Comparison of ENCODE assay signal across 5 cellular contexts in the genomic region with DNA sequence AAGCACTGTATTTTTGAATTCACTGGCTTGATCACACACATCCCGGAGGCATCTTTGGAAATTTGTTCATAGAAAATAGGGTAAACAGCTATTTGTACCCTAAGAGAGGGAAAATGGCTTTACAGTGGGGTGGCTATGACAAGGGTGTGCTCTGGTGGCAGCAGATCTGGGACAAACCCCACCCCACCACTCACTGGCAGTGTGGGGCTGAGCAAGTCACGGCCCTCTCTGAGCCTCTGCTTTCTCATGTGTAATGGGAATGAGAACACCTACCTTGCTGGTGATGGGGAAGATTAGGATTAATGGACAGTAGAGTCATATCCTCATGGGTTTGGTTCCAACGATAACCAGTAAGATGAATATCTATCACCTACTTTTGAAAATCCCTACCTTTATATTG.
"Had no signal": no experiment of that assay in that cellular context is flagged by ENCODE, and none has a peak within 500 bp of the region (broad histone marks: within the 10 kb centered on the region; RNA-seq: fewer than 3 reads in every experiment).

No MANE protein-coding gene starts in this region.

- H3K4me3 Mint-ChIP-seq: GM23338, H9 had no signal

- ATAC-seq: GM23338, K562 had no signal

- H2AFZ ChIP-seq: GM23338 had no signal

- H3K27ac Mint-ChIP-seq: GM23338 had no signal

- H3K4me3 ChIP-seq: GM23338, K562 had no signal

- H3K4me2 ChIP-seq: GM23338 had no signal

- DNase-seq: H9, HCEC 1CT, IMR-90 had no signal
